In the genomic region with DNA sequence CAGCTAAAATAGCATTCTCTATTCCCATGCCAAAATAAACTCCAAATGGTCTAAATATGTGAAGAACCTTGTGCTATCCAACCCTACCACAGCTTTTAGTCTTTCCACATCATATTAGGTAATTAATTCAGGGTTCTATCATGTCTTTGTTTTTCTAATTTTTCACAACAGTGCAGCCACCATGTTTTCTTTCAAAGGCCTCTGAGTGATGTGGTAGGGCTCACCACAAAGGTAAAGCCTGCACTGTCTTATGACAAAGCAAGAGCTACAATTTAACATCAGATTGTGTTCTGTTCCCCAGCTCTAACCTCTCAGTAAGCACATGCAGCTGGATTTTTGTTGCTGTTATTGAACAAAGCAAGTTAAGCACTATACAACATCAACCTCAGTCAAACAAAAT, we compare ENCODE assay signal across 1 cellular context.
TF ChIP-seq lines count a peak whose summit lies in the region.

No MANE protein-coding gene starts in this region.

TF ChIP-seq in H1, 55 proteins besides CTCF, POLR2A, EP300 and RAD21 (continued from another document):
- TF ChIP-seq CHD7 (IDR thresholded peaks at IDR 0.05; ENCODE audit: insufficient replicate concordance, low read length) (no peak), CTBP2 (IDR thresholded peaks at IDR 0.05; ENCODE audit: borderline replicate concordance, insufficient read depth, insufficient read length, low read length) (no peak), CHD1 (IDR thresholded peaks at IDR 0.05; ENCODE audit: low read depth, low read length) (no peak), RFX5 (IDR thresholded peaks at IDR 0.05; ENCODE audit: borderline replicate concordance, low read depth, low read length) (no peak), SAP30 (IDR thresholded peaks at IDR 0.05; ENCODE audit: insufficient read depth, insufficient replicate concordance, low read length) (no peak), POLR2AphosphoS5 (IDR thresholded peaks at IDR 0.05; ENCODE audit: low read depth, low read length) (no peak), HDAC2 (IDR thresholded peaks at IDR 0.05; ENCODE audit: borderline replicate concordance in 1 of 2, low read depth in 2 of 2, low read length in 2 of 2) (no peak), NANOG (IDR thresholded peaks at IDR 0.05; ENCODE audit: insufficient read depth, low read depth, low read length, poor library complexity, severe bottlenecking) (no peak), ATF3 (IDR thresholded peaks at IDR 0.05; ENCODE audit: insufficient read depth, low read depth, low read length) (no peak), POU5F1 (IDR thresholded peaks at IDR 0.05; ENCODE audit: low read depth, low read length) (no peak), RXRA (IDR thresholded peaks at IDR 0.05; ENCODE audit: insufficient read depth, low read depth, low read length) (no peak), BCL11A (IDR thresholded peaks at IDR 0.05; ENCODE audit: low read depth in 2 of 2, low read length in 2 of 2) (no peak), MAFK (IDR thresholded peaks at IDR 0.05; ENCODE audit: low read depth, low read length) (no peak), SIRT6 (IDR thresholded peaks at IDR 0.05; ENCODE audit: low read length) (no peak), SUZ12 (IDR thresholded peaks at IDR 0.05; ENCODE audit: low read length) (no peak), KDM4A (IDR thresholded peaks at IDR 0.05; ENCODE audit: low read depth, low read length, severe bottlenecking) (no peak), JUN (IDR thresholded peaks at IDR 0.05; ENCODE audit: low read depth, low read length) (no peak), KDM1A (IDR thresholded peaks at IDR 0.05; ENCODE audit: borderline replicate concordance, low read length) (no peak)
